21 cellular contexts compared by ENCODE assay signal in the genomic region with DNA sequence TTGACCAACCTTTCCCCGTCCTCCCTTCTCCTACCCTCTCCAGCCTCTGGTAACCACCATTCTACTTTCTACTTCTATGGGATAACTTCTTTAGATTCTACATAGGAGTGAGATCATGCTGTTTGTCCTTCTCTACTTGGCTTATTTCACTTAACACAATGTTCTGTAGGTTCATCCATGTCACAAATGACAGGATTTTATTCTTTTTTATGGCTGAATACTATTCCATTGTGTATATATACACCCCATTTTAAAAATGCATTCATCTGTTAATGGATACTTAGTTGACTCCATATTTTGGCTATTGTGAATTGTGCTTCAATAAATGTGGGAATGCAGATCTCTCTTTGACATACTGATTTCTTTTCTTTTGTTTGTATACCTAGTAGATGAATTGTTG.
DNase-seq lines count a peak whose midpoint lies in the region; ATAC-seq and TF ChIP-seq lines count a peak whose summit lies in the region.
"Had no signal": no experiment of that assay in that cellular context is flagged by ENCODE, and none has a peak within 500 bp of the region (broad histone marks: within the 10 kb centered on the region; RNA-seq: fewer than 3 reads in every experiment).

No MANE protein-coding gene starts in this region.

- WGBS in upper lobe of left lung, 2 donors, result 97 to 100% methylated on average over 1 of the region's 1 CpG

- DNase-seq in activated CD4-positive, alpha-beta T cell treated with anti-CD3 and anti-CD28 coated beads, Interleukin-2, amount 10 ng/mL, durations not matched to agents 7 days and 5 days, result no peak
- no peak for DNase-seq in activated CD4-positive, alpha-beta T cell treated with anti-CD3 and anti-CD28 coated beads, Interleukin-2, amount 50 U/mL, for 48 hours
- DNase-seq in CD8-positive, alpha-beta T cell, result no peak
- no peak for DNase-seq in activated CD8-positive, alpha-beta T cell treated with anti-CD3 and anti-CD28 coated beads, Interleukin-2, amount 10 ng/mL, durations not matched to agents 7 days and 5 days
- DNase-seq in natural killer cell (no peak), upper lobe of left lung (no peak), NCI-H1105 treated with DMSO at 0.1 percent for 48 hours (lab: John Stamatoyannopoulos, UW) (no peak)
- DNase-seq: 8988T; C1 segment of cervical spinal cord; DND-41; GDM1; GM23248; NCI-H1092 treated with DMSO at 0.1 percent for 48 hours; NCI-H1694 treated with DMSO at 0.1 percent for 48 hours; NCI-H345; NCI-H526 treated with DMSO at 0.1 percent for 48 hours; NK-92 treated with Interleukin-12 subunit alpha and Interleukin-12 subunit beta, amount 100 ng/mL, for 24 hours; PC-3 had no signal

- intact Hi-C loops in CD8-positive, alpha-beta T cell (cut with DNase I, micrococcal nuclease), result loop anchor here (5.0 kb wide), 3 partner anchors 46 to 194 kb away; partner anchors contain the start of gene EVI2B (in 1 of the 2)
- intact Hi-C loops in natural killer cell (cut with micrococcal nuclease), result loop anchor here (5.0 kb wide), 1 partner anchor 184 kb away; the partner anchor contains the start of gene EVI2A

- no peak for TF ChIP-seq POLR2A in upper lobe of left lung (IDR thresholded peaks at IDR 0.05)

- H3K27ac ChIP-seq in CD8-positive, alpha-beta T cell (ENCODE audit: low read depth, low read length), result no peak overlapping the region
- no peak overlapping the region for H3K27ac ChIP-seq in upper lobe of left lung
- H3K27ac ChIP-seq: GM23248, KMS-11 had no signal

- H3K9me3 Mint-ChIP-seq in activated CD4-positive, alpha-beta T cell treated with anti-CD3 and anti-CD28 coated beads, Interleukin-2, amount 10 ng/mL, durations not matched to agents 7 days and 5 days, result no peaks in the 10 kb centered on the region
- no peaks in the 10 kb centered on the region for H3K9me3 Mint-ChIP-seq in CD8-positive, alpha-beta T cell
- H3K9me3 Mint-ChIP-seq in activated CD8-positive, alpha-beta T cell treated with anti-CD3 and anti-CD28 coated beads, Interleukin-2, amount 10 ng/mL, durations not matched to agents 7 days and 5 days (ENCODE audit: insufficient read depth), result no peaks in the 10 kb centered on the region
- no peaks in the 10 kb centered on the region for H3K9me3 Mint-ChIP-seq in natural killer cell

- POLR2A ChIA-PET in activated CD4-positive, alpha-beta T cell treated with anti-CD3 and anti-CD28 coated beads, Interleukin-2, amount 10 ng/mL, durations not matched to agents 7 days and 5 days (lab: Charles Lee), result no interaction called here
- POLR2A ChIA-PET in CD8-positive, alpha-beta T cell (lab: Charles Lee), result interaction anchor here (1.3 kb wide), 2 partner anchors 13 to 18 kb away, joined by 6 to 7 read pairs; no protein-coding TSS in a partner anchor
- POLR2A ChIA-PET in activated CD8-positive, alpha-beta T cell treated with anti-CD3 and anti-CD28 coated beads, Interleukin-2, amount 10 ng/mL, durations not matched to agents 7 days and 5 days (lab: Charles Lee), result interaction anchor here (1.1 to 1.4 kb wide), 3 partner anchors 8 to 19 kb away, joined by 4 to 10 read pairs (median 7); no protein-coding TSS in a partner anchor

- H3K4me1 Mint-ChIP-seq in activated CD4-positive, alpha-beta T cell treated with anti-CD3 and anti-CD28 coated beads, Interleukin-2, amount 10 ng/mL, durations not matched to agents 7 days and 5 days, result peaks cover 53% of the 10 kb centered on the region
- peaks cover 70% of the 10 kb centered on the region for H3K4me1 Mint-ChIP-seq in CD8-positive, alpha-beta T cell (ENCODE audit: low read depth)
- H3K4me1 Mint-ChIP-seq in activated CD8-positive, alpha-beta T cell treated with anti-CD3 and anti-CD28 coated beads, Interleukin-2, amount 10 ng/mL, durations not matched to agents 7 days and 5 days (ENCODE audit: low read depth), result peaks cover 53% of the 10 kb centered on the region
- H3K4me1 Mint-ChIP-seq in natural killer cell, result peaks cover 60 to 69% of the 10 kb centered on the region in 2 donors

- H3K4me3 ChIP-seq in CD8-positive, alpha-beta T cell (ENCODE audit: low read depth, low read length), result no peak overlapping the region
- H3K4me3 ChIP-seq in upper lobe of left lung, result no peak overlapping the region
- H3K4me3 ChIP-seq: GM23248 had no signal

- no peak for TF ChIP-seq EP300 in upper lobe of left lung (IDR thresholded peaks at IDR 0.05)

- peaks cover 40% of the 10 kb centered on the region for H3K4me1 ChIP-seq in CD8-positive, alpha-beta T cell (ENCODE audit: insufficient read depth, low read length)
- H3K4me1 ChIP-seq in upper lobe of left lung, result peaks cover 7 to 21% (median 11%) of the 10 kb centered on the region in 4 donors

- H3K27me3 Mint-ChIP-seq in activated CD4-positive, alpha-beta T cell treated with anti-CD3 and anti-CD28 coated beads, Interleukin-2, amount 10 ng/mL, durations not matched to agents 7 days and 5 days, result no peaks in the 10 kb centered on the region
- H3K27me3 Mint-ChIP-seq in CD8-positive, alpha-beta T cell (ENCODE audit: low read depth), result no peaks in the 10 kb centered on the region
- no peaks in the 10 kb centered on the region for H3K27me3 Mint-ChIP-seq in activated CD8-positive, alpha-beta T cell treated with anti-CD3 and anti-CD28 coated beads, Interleukin-2, amount 10 ng/mL, durations not matched to agents 7 days and 5 days (ENCODE audit: low read depth)
- H3K27me3 Mint-ChIP-seq in natural killer cell (ENCODE audit: low read depth in 2 of 2), result no peaks in the 10 kb centered on the region

- H3K9me3 ChIP-seq in CD8-positive, alpha-beta T cell (ENCODE audit: low read length), result no peaks in the 10 kb centered on the region
- H3K9me3 ChIP-seq in upper lobe of left lung, result no peaks in the 10 kb centered on the region

- H3K4me3 Mint-ChIP-seq in activated CD4-positive, alpha-beta T cell treated with anti-CD3 and anti-CD28 coated beads, Interleukin-2, amount 10 ng/mL, durations not matched to agents 7 days and 5 days, result no peak overlapping the region
- H3K4me3 Mint-ChIP-seq in CD8-positive, alpha-beta T cell, result no peak overlapping the region
- H3K4me3 Mint-ChIP-seq in activated CD8-positive, alpha-beta T cell treated with anti-CD3 and anti-CD28 coated beads, Interleukin-2, amount 10 ng/mL, durations not matched to agents 7 days and 5 days, result no peak overlapping the region
- no peak overlapping the region for H3K4me3 Mint-ChIP-seq in natural killer cell

- CTCF ChIA-PET in activated CD4-positive, alpha-beta T cell treated with anti-CD3 and anti-CD28 coated beads, Interleukin-2, amount 10 ng/mL, durations not matched to agents 7 days and 5 days (lab: Charles Lee), result interaction anchor here (0.6 to 1.1 kb wide), 2 partner anchors 12 to 36 kb away, joined by 3 read pairs; no protein-coding TSS in a partner anchor
- CTCF ChIA-PET in CD8-positive, alpha-beta T cell (lab: Charles Lee), result interaction anchor here (2.1 kb wide), 1 partner anchor 14 kb away, joined by 6 read pairs; no protein-coding TSS in a partner anchor
- CTCF ChIA-PET in activated CD8-positive, alpha-beta T cell treated with anti-CD3 and anti-CD28 coated beads, Interleukin-2, amount 10 ng/mL, durations not matched to agents 7 days and 5 days (lab: Charles Lee), result interaction anchor here (1.3 kb wide), 1 partner anchor 12 kb away, joined by 5 read pairs; no protein-coding TSS in a partner anchor

- H3K36me3 Mint-ChIP-seq in activated CD4-positive, alpha-beta T cell treated with anti-CD3 and anti-CD28 coated beads, Interleukin-2, amount 10 ng/mL, durations not matched to agents 7 days and 5 days (ENCODE audit: low read depth), result peaks cover 8% of the 10 kb centered on the region
- H3K36me3 Mint-ChIP-seq in CD8-positive, alpha-beta T cell, result peaks cover 4% of the 10 kb centered on the region
- peaks cover 14% of the 10 kb centered on the region for H3K36me3 Mint-ChIP-seq in activated CD8-positive, alpha-beta T cell treated with anti-CD3 and anti-CD28 coated beads, Interleukin-2, amount 10 ng/mL, durations not matched to agents 7 days and 5 days (ENCODE audit: low read depth)
- H3K36me3 Mint-ChIP-seq in natural killer cell, result no peaks in the 10 kb centered on the region

- H3K27me3 ChIP-seq in CD8-positive, alpha-beta T cell (ENCODE audit: insufficient read depth, low read length), result no peaks in the 10 kb centered on the region
- no peaks in the 10 kb centered on the region for H3K27me3 ChIP-seq in upper lobe of left lung

- no peak for TF ChIP-seq CTCF in CD8-positive, alpha-beta T cell (IDR thresholded peaks at IDR 0.05)
- no peak for TF ChIP-seq CTCF in natural killer cell (IDR thresholded peaks at IDR 0.05)
- no peak for TF ChIP-seq CTCF in upper lobe of left lung (IDR thresholded peaks at IDR 0.05)

- ATAC-seq in CD8-positive, alpha-beta T cell, result no peak
- no peak for ATAC-seq in activated CD8-positive, alpha-beta T cell treated with anti-CD3 and anti-CD28 coated beads, Interleukin-2, amount 10 ng/mL, durations not matched to agents 7 days and 5 days
- ATAC-seq in natural killer cell, result no peak
- no peak for ATAC-seq in HG02759 (IDR thresholded peaks at IDR 0.05; ENCODE audit: unreplicated experiment)
- ATAC-seq in upper lobe of left lung (ENCODE audit: low FRiP score in 2 of 2), result no peak
- ATAC-seq: HCT116, PC-3 had no signal

- no peaks in the 10 kb centered on the region for H3K36me3 ChIP-seq in CD8-positive, alpha-beta T cell (ENCODE audit: insufficient read depth, low read length)
- H3K36me3 ChIP-seq in upper lobe of left lung, result no peaks in the 10 kb centered on the region

- peak overlapping the region; percentile 6 for H3K27ac Mint-ChIP-seq in activated CD4-positive, alpha-beta T cell treated with anti-CD3 and anti-CD28 coated beads, Interleukin-2, amount 10 ng/mL, durations not matched to agents 7 days and 5 days
- peak overlapping the region; percentile 71 for H3K27ac Mint-ChIP-seq in CD8-positive, alpha-beta T cell
- H3K27ac Mint-ChIP-seq in activated CD8-positive, alpha-beta T cell treated with anti-CD3 and anti-CD28 coated beads, Interleukin-2, amount 10 ng/mL, durations not matched to agents 7 days and 5 days, result peak overlapping the region; percentile 5
- H3K27ac Mint-ChIP-seq in natural killer cell, result peak overlapping the region; percentile 96 to 97

Comparison
In these comparisons a context has a peak if more than half of its experiments do, and no peak if none do; other contexts are left out.
1. H3K27ac Mint-ChIP-seq: peak in every context shown above with its lines; median percentile 96 in natural killer cell; 71 in CD8-positive, alpha-beta T cell; 6 in activated CD4-positive, alpha-beta T cell treated with anti-CD3 and anti-CD28 coated beads, Interleukin-2, amount 10 ng/mL, durations not matched to agents 7 days and 5 days; 5 in activated CD8-positive, alpha-beta T cell treated with anti-CD3 and anti-CD28 coated beads, Interleukin-2, amount 10 ng/mL, durations not matched to agents 7 days and 5 days.